ENCODE assay signal across 19 cellular contexts in the genomic region with DNA sequence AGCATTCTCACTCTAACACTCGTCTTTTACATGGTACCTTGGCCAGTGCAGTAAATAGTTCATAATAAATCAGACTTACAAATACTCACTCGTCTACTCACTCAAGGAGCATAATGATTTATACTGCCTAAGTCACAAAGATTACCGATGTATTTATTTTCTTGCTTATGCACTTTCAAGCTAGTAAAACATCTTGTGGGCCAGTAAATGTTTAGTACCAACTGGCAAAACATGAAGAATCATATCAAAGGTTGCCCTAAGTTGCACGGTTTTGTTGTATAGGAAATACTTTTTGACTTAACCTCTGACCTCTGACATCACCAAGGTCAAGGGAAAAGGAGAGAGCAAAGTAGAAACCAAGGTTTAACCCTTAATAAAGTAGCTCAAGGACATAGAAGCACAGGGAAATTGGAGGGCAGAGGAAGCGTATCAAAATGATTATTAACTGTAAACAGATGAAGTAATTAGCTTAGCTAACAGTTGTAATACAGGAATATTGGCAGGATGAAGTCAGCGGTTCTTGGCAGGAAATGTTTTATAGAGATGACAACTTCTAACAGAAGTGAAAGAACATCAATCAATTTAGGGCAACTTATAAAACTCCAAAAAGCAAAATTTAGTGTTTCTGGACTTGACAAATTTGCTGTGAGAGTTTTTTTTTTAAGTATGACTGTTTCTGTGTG.
A peak's percentile ranks its signal among the peaks of the same experiment; 100 is the strongest.
DNase-seq lines count a peak whose midpoint lies in the region; ATAC-seq and TF ChIP-seq lines count a peak whose summit lies in the region.
"Had no signal": no experiment of that assay in that cellular context is flagged by ENCODE, and none has a peak within 500 bp of the region (broad histone marks: within the 10 kb centered on the region; RNA-seq: fewer than 3 reads in every experiment).

No MANE protein-coding gene starts in this region.

- intact Hi-C loops in Panc1 (cut with micrococcal nuclease; ENCODE audit: unreplicated experiment): no loop called here
- intact Hi-C loops in psoas muscle (cut with DNase I): no loop called here

- no peak overlapping the region for H4K12ac ChIP-seq in trophoblast cell (ENCODE audit: low read depth, low read length)

- H2AFZ ChIP-seq in GM23338: no peak overlapping the region
- no peak overlapping the region for H2AFZ ChIP-seq in trophoblast cell (ENCODE audit: insufficient read depth, low read length, poor library complexity)
- no peak overlapping the region for H2AFZ ChIP-seq in MM.1S (ENCODE audit: low read length)
- no peak overlapping the region for H2AFZ ChIP-seq in Karpas-422 (ENCODE audit: low read length)

- H3K4me2 ChIP-seq in GM23338 (no peak overlapping the region), trophoblast cell (ENCODE audit: low read length) (no peak overlapping the region), MM.1S (ENCODE audit: low read depth, low read length) (no peak overlapping the region), Karpas-422 (ENCODE audit: low read depth, low read length, poor library complexity, severe bottlenecking) (no peak overlapping the region)

- H3K4me3 ChIP-seq in GM23338: no peak overlapping the region
- no peak overlapping the region for H3K4me3 ChIP-seq in Panc1 (ENCODE audit: low read depth in 2 of 2, low read length in 2 of 2)
- no peak overlapping the region for H3K4me3 ChIP-seq in trophoblast cell (ENCODE audit: low read depth, low read length)
- no peak overlapping the region for H3K4me3 ChIP-seq in MM.1S (ENCODE audit: low read length)
- no peak overlapping the region for H3K4me3 ChIP-seq in psoas muscle
- H3K4me3 ChIP-seq in Karpas-422 (ENCODE audit: low read length): no peak overlapping the region
- H3K4me3 ChIP-seq: skin epidermis, tibial nerve had no signal

- peaks cover 20% of the 10 kb centered on the region; the same call in 1 of the 2 replicates for H3K4me1 ChIP-seq in GM23338 (ENCODE audit: insufficient read depth)
- peaks cover 45% of the 10 kb centered on the region for H3K4me1 ChIP-seq in Panc1 (ENCODE audit: control insufficient read depth, insufficient read depth, low read length)
- H3K4me1 ChIP-seq in trophoblast cell (ENCODE audit: control insufficient read depth in 1 of 2, insufficient read depth in 2 of 2, low read length in 2 of 2): peaks cover 12 to 21% of the 10 kb centered on the region in 2 experiments
- H3K4me1 ChIP-seq in MM.1S (ENCODE audit: low read length): no peaks in the 10 kb centered on the region
- H3K4me1 ChIP-seq in psoas muscle: no peaks in the 10 kb centered on the region
- no peaks in the 10 kb centered on the region for H3K4me1 ChIP-seq in Karpas-422 (ENCODE audit: low read length)

- no peak overlapping the region for H4K91ac ChIP-seq in trophoblast cell (ENCODE audit: low read depth, low read length)

- H4K20me1 ChIP-seq in GM23338 (replicated peaks; ENCODE audit: insufficient read depth): no peaks in the 10 kb centered on the region
- H4K20me1 ChIP-seq in MM.1S (ENCODE audit: insufficient read depth, low read length): no peaks in the 10 kb centered on the region
- no peaks in the 10 kb centered on the region for H4K20me1 ChIP-seq in Karpas-422 (ENCODE audit: insufficient read depth, low read depth, low read length)

- peaks cover 6% of the 10 kb centered on the region; the same call in 1 of the 3 replicates for H3K36me3 Mint-ChIP-seq in GM23338 (ENCODE audit: low read depth)
- H3K36me3 Mint-ChIP-seq: activated CD8-positive, alpha-beta memory T cell treated with anti-CD3 and anti-CD28 coated beads, Interleukin-2, amount 10 ng/mL, durations not matched to agents 7 days and 5 days; stimulated activated memory B cell treated with anti-CD40 and anti-IgM and Interleukin-4, amounts not matched to agents 10 μg/mL and 1 μg/mL and 100 μg/mL, for 72 hours had no signal

- no peak overlapping the region; the same call in 1 of the 2 replicates for H3K27ac ChIP-seq in GM23338 (ENCODE audit: low read depth)
- peak overlapping the region; percentile 96 for H3K27ac ChIP-seq in Panc1 (ENCODE audit: low read length)
- peak overlapping the region; percentile 54 for H3K27ac ChIP-seq in trophoblast cell (ENCODE audit: low read depth, low read length)
- H3K27ac ChIP-seq in MM.1S (ENCODE audit: low read length): no peak overlapping the region
- H3K27ac ChIP-seq in psoas muscle: no peak overlapping the region
- H3K27ac ChIP-seq in Karpas-422 (ENCODE audit: low read length): no peak overlapping the region
- H3K27ac ChIP-seq: HL-60, tibial nerve had no signal

- H3K14ac ChIP-seq in trophoblast cell (ENCODE audit: low read length): no peak overlapping the region

- H3K27me3 Mint-ChIP-seq in GM23338 (ENCODE audit: insufficient read depth, low read depth, poor library complexity): no peaks in the 10 kb centered on the region

- no peak overlapping the region for H3K4ac ChIP-seq in trophoblast cell (ENCODE audit: low read depth, low read length)

- H3K79me1 ChIP-seq in trophoblast cell (ENCODE audit: low read length): peaks cover 20% of the 10 kb centered on the region

- no peaks in the 10 kb centered on the region for H3K9me2 ChIP-seq in GM23338 (ENCODE audit: insufficient read depth)
- no peaks in the 10 kb centered on the region for H3K9me2 ChIP-seq in MM.1S (replicated peaks; ENCODE audit: insufficient read depth, low read length)
- H3K9me2 ChIP-seq in Karpas-422 (replicated peaks; ENCODE audit: insufficient read depth, low read length): no peaks in the 10 kb centered on the region

- POLR2A ChIA-PET in Panc1 (lab: Charles Lee): interaction anchor here (0.6 kb wide), 1 partner anchor 367 kb away, joined by 5 read pairs; no protein-coding TSS in a partner anchor

- no peak overlapping the region for H2BK12ac ChIP-seq in trophoblast cell (ENCODE audit: low read length)

- TF ChIP-seq CTCF in GM23338 (conservative IDR thresholded peaks at IDR 0.05; ENCODE audit: low read depth in 2 of 2): no peak
- no peak for TF ChIP-seq CTCF in Panc1 (IDR thresholded peaks at IDR 0.05)
- TF ChIP-seq CTCF in MM.1S (IDR thresholded peaks at IDR 0.05; ENCODE audit: low read length): no peak
- no peak for TF ChIP-seq CTCF in psoas muscle (IDR thresholded peaks at IDR 0.05)

- CTCF ChIA-PET in Panc1 (lab: Charles Lee): no interaction called here

- no peak overlapping the region for H2AK5ac ChIP-seq in trophoblast cell (ENCODE audit: low read length)

- no peaks in the 10 kb centered on the region for H3K79me2 ChIP-seq in GM23338 (replicated peaks; ENCODE audit: insufficient read depth)
- no peaks in the 10 kb centered on the region for H3K79me2 ChIP-seq in trophoblast cell (ENCODE audit: control insufficient read depth, insufficient read depth, low read length, poor library complexity)
- H3K79me2 ChIP-seq in MM.1S (ENCODE audit: low read length): no peaks in the 10 kb centered on the region
- no peaks in the 10 kb centered on the region for H3K79me2 ChIP-seq in Karpas-422 (ENCODE audit: low read length)

- H3K4me3 Mint-ChIP-seq in GM23338: no peak overlapping the region
- H3K4me3 Mint-ChIP-seq: activated CD8-positive, alpha-beta memory T cell treated with anti-CD3 and anti-CD28 coated beads, Interleukin-2, amount 10 ng/mL, durations not matched to agents 7 days and 5 days; stimulated activated memory B cell treated with anti-CD40 and anti-IgM and Interleukin-4, amounts not matched to agents 10 μg/mL and 1 μg/mL and 100 μg/mL, for 72 hours had no signal

- no peaks in the 10 kb centered on the region for H3K9me3 Mint-ChIP-seq in GM23338
- H3K9me3 Mint-ChIP-seq: stimulated activated memory B cell treated with anti-CD40 and anti-IgM and Interleukin-4, amounts not matched to agents 10 μg/mL and 1 μg/mL and 100 μg/mL, for 72 hours had no signal

- H3K9ac ChIP-seq in trophoblast cell (ENCODE audit: low read length): no peak overlapping the region
- no peak overlapping the region for H3K9ac ChIP-seq in MM.1S (ENCODE audit: low read length)
- no peak overlapping the region for H3K9ac ChIP-seq in Karpas-422 (ENCODE audit: low read length)

- no peak overlapping the region for H3K18ac ChIP-seq in trophoblast cell (ENCODE audit: low read length)

- in situ Hi-C loops in Panc1 (cut with HindIII; ENCODE audit: low pct_unique_long_range_greater_than_20kb, low sequenced_read_pairs): no loop called here

- H3K36me3 ChIP-seq in GM23338 (ENCODE audit: insufficient read depth) (no peaks in the 10 kb centered on the region), Panc1 (ENCODE audit: control insufficient read depth, insufficient read depth, low read length) (peaks cover 6% of the 10 kb centered on the region; the same call in 1 of the 2 replicates), trophoblast cell (ENCODE audit: control insufficient read depth in 1 of 2, insufficient read depth in 2 of 2, low read length in 2 of 2) (peaks cover 4 to 5% of the 10 kb centered on the region in 2 experiments), MM.1S (replicated peaks; ENCODE audit: insufficient read depth, low read length) (no peaks in the 10 kb centered on the region), psoas muscle (ENCODE audit: insufficient read depth in 1 of 2, low read depth in 1 of 2) (no peaks in the 10 kb centered on the region), Karpas-422 (ENCODE audit: insufficient read depth, low read length) (no peaks in the 10 kb centered on the region)
- H3K36me3 ChIP-seq: tibial nerve had no signal

- H3K27me3 ChIP-seq in GM23338 (ENCODE audit: insufficient read depth) (no peaks in the 10 kb centered on the region), Panc1 (ENCODE audit: control insufficient read depth, insufficient read depth, low read length) (no peaks in the 10 kb centered on the region), trophoblast cell (ENCODE audit: insufficient read depth, low read length) (no peaks in the 10 kb centered on the region), MM.1S (replicated peaks; ENCODE audit: insufficient read depth, low read length) (no peaks in the 10 kb centered on the region), psoas muscle (ENCODE audit: insufficient read depth in 3 of 3, low read length in 2 of 3) (no peaks in the 10 kb centered on the region), Karpas-422 (ENCODE audit: low read length) (no peaks in the 10 kb centered on the region)

- no peak overlapping the region for H3K23ac ChIP-seq in trophoblast cell (ENCODE audit: low read length)

- 0 out of 2 replicates have a peak overlapping the region, but pooled peaks have one; percentile 2 for H3K27ac Mint-ChIP-seq in GM23338
- H3K27ac Mint-ChIP-seq: activated CD8-positive, alpha-beta memory T cell treated with anti-CD3 and anti-CD28 coated beads, Interleukin-2, amount 10 ng/mL, durations not matched to agents 7 days and 5 days; stimulated activated memory B cell treated with anti-CD40 and anti-IgM and Interleukin-4, amounts not matched to agents 10 μg/mL and 1 μg/mL and 100 μg/mL, for 72 hours had no signal

- H3F3A ChIP-seq in GM23338 (replicated peaks; ENCODE audit: low read depth) (no peaks in the 10 kb centered on the region), MM.1S (ENCODE audit: insufficient read depth, low read length) (no peaks in the 10 kb centered on the region)

- WGBS in trophoblast cell (ENCODE audit: extremely low coverage, insufficient coverage, insufficient read length): no CpG with 5 or more reads among the region's 6 CpGs
- WGBS in psoas muscle, 3 donors: 18 to 30% (median 18%) methylated on average over 6 of the region's 6 CpGs

- H3K4me1 Mint-ChIP-seq in GM23338: peaks cover 34% of the 10 kb centered on the region; the same call in 2 of the 3 replicates
- H3K4me1 Mint-ChIP-seq: activated CD8-positive, alpha-beta memory T cell treated with anti-CD3 and anti-CD28 coated beads, Interleukin-2, amount 10 ng/mL, durations not matched to agents 7 days and 5 days had no signal

- no TSS peak for BruUV-seq in Panc1 (replicated peaks; lab: Mats Ljungman, UMichigan)

- no peak overlapping the region for H2BK5ac ChIP-seq in trophoblast cell (ENCODE audit: low read depth, low read length, poor library complexity)

- ATAC-seq in GM23338 (no peak), Panc1 (no peak), esophagus mucosa (peak; percentile 46), psoas muscle (no peak)
- ATAC-seq: activated CD8-positive, alpha-beta memory T cell treated with anti-CD3 and anti-CD28 coated beads, Interleukin-2, amount 10 ng/mL, durations not matched to agents 7 days and 5 days; HCT116; stimulated activated memory B cell treated with anti-CD40 and anti-IgM and Interleukin-4, amounts not matched to agents 10 μg/mL and 1 μg/mL and 100 μg/mL, for 72 hours had no signal

- H3K9me3 ChIP-seq in Panc1 (ENCODE audit: control insufficient read depth, insufficient read depth, low read depth, low read length): no peaks in the 10 kb centered on the region
- no peaks in the 10 kb centered on the region for H3K9me3 ChIP-seq in trophoblast cell (ENCODE audit: insufficient read depth, low read depth, low read length)
- no peaks in the 10 kb centered on the region for H3K9me3 ChIP-seq in MM.1S (replicated peaks; ENCODE audit: insufficient read depth, low read length)
- H3K9me3 ChIP-seq in psoas muscle: no peaks in the 10 kb centered on the region
- H3K9me3 ChIP-seq in Karpas-422 (ENCODE audit: low read length): no peaks in the 10 kb centered on the region
- H3K9me3 ChIP-seq: tibial nerve had no signal

- no peak overlapping the region for H4K8ac ChIP-seq in trophoblast cell (ENCODE audit: low read depth, low read length)

- peak overlapping the region; percentile 13 for H2BK120ac ChIP-seq in trophoblast cell (ENCODE audit: insufficient read depth, low read length, poor library complexity)

- DNase-seq in GM23338 (ENCODE audit: low spot score) (no peak), Panc1 (ENCODE audit: low read depth, low spot score) (no peak), trophoblast cell (no peak), middle frontal gyrus (ENCODE audit: extremely low spot score, low spot score) (no peak), MM.1S (no peak), psoas muscle (no peak), Karpas-422 (no peak)
- DNase-seq: activated CD8-positive, alpha-beta memory T cell treated with anti-CD3 and anti-CD28 coated beads, Interleukin-2, amount 10 ng/mL, durations not matched to agents 7 days and 5 days; effector CD8-positive, alpha-beta T cell; NCI-H2029; NCI-H526; nucleus accumbens; T-helper 1 cell had no signal

Comparison
In these comparisons a context has a peak if more than half of its experiments do, and no peak if none do; other contexts are left out.
1. H3K27ac ChIP-seq: peak in Panc1 (single experiment) and trophoblast cell (single experiment); none in GM23338 (single experiment), MM.1S (single experiment), psoas muscle (single experiment) and Karpas-422 (single experiment).